Comparison of ENCODE assay signal across 8 cellular contexts in the genomic region with DNA sequence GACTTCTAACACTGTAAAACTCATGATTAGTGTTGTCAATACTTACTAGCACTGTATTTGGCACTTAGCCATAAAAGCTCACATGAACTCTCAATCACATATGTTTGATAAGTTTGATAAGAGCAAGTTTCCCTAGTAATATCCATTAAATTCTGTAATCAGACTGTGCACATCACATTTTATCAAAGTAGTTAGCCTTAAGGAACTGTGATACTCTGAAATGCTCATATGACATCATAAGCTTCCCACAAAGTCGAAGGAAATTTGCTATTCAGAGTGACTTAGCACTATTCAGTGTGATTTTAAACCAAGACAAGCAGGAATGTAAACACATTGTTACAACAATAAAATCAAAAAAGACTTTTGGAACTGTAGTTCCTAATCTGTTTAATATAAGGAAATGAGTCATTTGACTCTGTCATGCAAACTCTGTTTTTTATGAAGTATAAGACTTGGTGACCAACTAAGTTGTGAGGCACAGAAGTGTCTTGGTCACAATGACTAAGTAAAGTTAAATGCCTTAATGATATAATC. TPM values are rescaled to one million over a fixed set of nuclear protein-coding genes. Genes with fewer than 3 reads are reported as not detected.
A peak's percentile ranks its signal among the peaks of the same experiment; 100 is the strongest.
DNase-seq lines count a peak whose midpoint lies in the region; ATAC-seq and TF ChIP-seq lines count a peak whose summit lies in the region.

No MANE protein-coding gene starts in this region.

- H3K27me3 ChIP-seq in body of pancreas (no peaks in the 10 kb centered on the region), SJCRH30 (no peaks in the 10 kb centered on the region)

- no peak overlapping the region for H3K4me3 ChIP-seq in body of pancreas
- no peak overlapping the region for H3K4me3 ChIP-seq in retinal pigment epithelial cell (ENCODE audit: low read length)
- H3K4me3 ChIP-seq in SJCRH30: no peak overlapping the region

- DNase-seq in body of pancreas (no peak), retinal pigment epithelial cell (ENCODE audit: low read depth) (peak; percentile 81), putamen (ENCODE audit: low spot score) (no peak), SJCRH30 (no peak)
- no peak for DNase-seq in activated effector memory CD4-positive, alpha-beta T cell treated with Interleukin-2 at 50 U/mL for 16 hours

- ATAC-seq in GM18909 (IDR thresholded peaks at IDR 0.05; ENCODE audit: poor library complexity, unreplicated experiment) (peak; percentile 44), HG03457 (IDR thresholded peaks at IDR 0.05; ENCODE audit: unreplicated experiment) (peak; percentile 48), body of pancreas (peak; percentile 72), HG02763 (IDR thresholded peaks at IDR 0.05; ENCODE audit: unreplicated experiment) (no peak)

- H3K4me1 ChIP-seq in body of pancreas: peaks cover 22% of the 10 kb centered on the region
- no peaks in the 10 kb centered on the region for H3K4me1 ChIP-seq in SJCRH30

- H3K9me3 ChIP-seq in body of pancreas (no peaks in the 10 kb centered on the region), SJCRH30 (replicated peaks) (no peaks in the 10 kb centered on the region)

- H3K36me3 ChIP-seq in body of pancreas (replicated peaks in 1 of 2; ENCODE audit: insufficient read depth in 1 of 2, low read depth in 2 of 2) (no peaks in the 10 kb centered on the region), SJCRH30 (no peaks in the 10 kb centered on the region)

- intact Hi-C loops in body of pancreas (cut with DNase I): no loop called here

- H3K27ac ChIP-seq in body of pancreas (peak overlapping the region in 3 of 4 donors; percentile 8 to 44 (median 39)), SJCRH30 (no peak overlapping the region)

- WGBS in body of pancreas, 2 donors: 46 to 59% methylated on average over 1 of the region's 1 CpG

- TF ChIP-seq POLR2A in body of pancreas (IDR thresholded peaks at IDR 0.05): no peak

- TF ChIP-seq CTCF in body of pancreas (IDR thresholded peaks at IDR 0.05) (no peak), retinal pigment epithelial cell (conservative IDR thresholded peaks at IDR 0.05; ENCODE audit: low read depth, low read length) (no peak)

RNA-seq across cellular contexts. Expression of a gene that starts 6.7 kb away (rescaled TPM):
- 1 to 10 TPM; 3.3 to 3.4 TPM for total RNA-seq in body of pancreas
- 1.2 and 2.1 TPM in 2 replicates for total RNA-seq in SJCRH30 (2014; rRNA removed; shearing (Covaris generic))
